In genomic region chr4:17323619-17324400, GRCh38 we compare ENCODE assay signal across 11 cellular contexts.
A peak's percentile ranks its signal among the peaks of the same experiment; 100 is the strongest.
DNase-seq lines count a peak whose midpoint lies in the region; TF ChIP-seq lines count a peak whose summit lies in the region.
"Had no signal": no experiment of that assay in that cellular context is flagged by ENCODE, and none has a peak within 500 bp of the region (broad histone marks: within the 10 kb centered on the region; RNA-seq: fewer than 3 reads in every experiment).

No MANE protein-coding gene starts in this region.

- H3K9me3 ChIP-seq in Caco-2 = no peaks in the 10 kb centered on the region

- H3K4me1 ChIP-seq in ACC112 (ENCODE audit: control insufficient read depth, insufficient read depth, low read length, unreplicated experiment) = no peaks in the 10 kb centered on the region
- no peaks in the 10 kb centered on the region for H3K4me1 ChIP-seq in Caco-2

- no peaks in the 10 kb centered on the region for H3K27me3 Mint-ChIP-seq in activated naive CD8-positive, alpha-beta T cell
- peaks cover 10% of the 10 kb centered on the region for H3K27me3 Mint-ChIP-seq in Caco-2 (ENCODE audit: insufficient read depth, unreplicated experiment)

- H3K4me3 ChIP-seq in ACC112 (ENCODE audit: low read depth, low read length) (0 out of 2 replicates have a peak overlapping the region, but pooled peaks have one; percentile 20), Caco-2 (ENCODE audit: low read depth, low read length) (no peak overlapping the region)

- no peak overlapping the region for H3K27ac ChIP-seq in ACC112 (ENCODE audit: low read depth, low read length)

- POLR2A ChIA-PET in Caco-2 (lab: Charles Lee) = interaction anchor here (0.5 kb wide), 1 partner anchor 159 kb away, joined by 3 read pairs; no protein-coding TSS in a partner anchor

- no peak for TF ChIP-seq CTCF in Caco-2 (IDR thresholded peaks at IDR 0.05; ENCODE audit: insufficient read depth in 1 of 2, low read depth in 1 of 2, low read length in 1 of 2, severe bottlenecking in 1 of 2, unreplicated experiment in 1 of 2)

- no peaks in the 10 kb centered on the region for H3K79me2 ChIP-seq in ACC112 (ENCODE audit: control insufficient read depth, insufficient read depth, low read length, unreplicated experiment)

- no peaks in the 10 kb centered on the region for H3K27me3 ChIP-seq in ACC112 (ENCODE audit: insufficient read depth, low read length)
- no peaks in the 10 kb centered on the region for H3K27me3 ChIP-seq in Caco-2 (replicated peaks; ENCODE audit: control insufficient read depth, insufficient read depth, low read length)

- BruUV-seq in Caco-2 (replicated peaks; lab: Mats Ljungman, UMichigan) = no TSS peak

- CTCF ChIA-PET in Caco-2 (lab: Charles Lee) = no interaction called here

- H3K9me3 Mint-ChIP-seq in activated naive CD8-positive, alpha-beta T cell (ENCODE audit: low read depth) = no peaks in the 10 kb centered on the region
- no peaks in the 10 kb centered on the region for H3K9me3 Mint-ChIP-seq in Caco-2 (ENCODE audit: unreplicated experiment)
- H3K9me3 Mint-ChIP-seq: mesothelial cell of epicardium had no signal

- DNase-seq in ELR (ENCODE audit: low read depth) (peak; percentile 10), left kidney (ENCODE audit: low read depth, low spot score) (peak; percentile 68), Caco-2 (no peak), pons (ENCODE audit: low spot score) (no peak), Kasumi-1 (lab: John Stamatoyannopoulos, UW) (no peak), NCI-H1436 treated with DMSO at 0.1 percent for 48 hours (lab: John Stamatoyannopoulos, UW) (no peak)
- DNase-seq: activated B cell treated with CpG ODN at 0.5 μM for 24 hours, NCI-H510A had no signal

- intact Hi-C loops in Caco-2 (cut with micrococcal nuclease; ENCODE audit: unreplicated experiment) = loop anchor here (1.0 to 10.0 kb wide), 5 partner anchors 149 to 1033 kb away; no protein-coding TSS in a partner anchor

- peak overlapping the region; percentile 65 for H3K4me3 Mint-ChIP-seq in activated naive CD8-positive, alpha-beta T cell
- H3K4me3 Mint-ChIP-seq in Caco-2 (ENCODE audit: unreplicated experiment) = no peak overlapping the region
- H3K4me3 Mint-ChIP-seq: activated B cell treated with CpG ODN at 0.5 μM for 24 hours, mesothelial cell of epicardium had no signal

- H2AFZ ChIP-seq in ACC112 (ENCODE audit: low read length, unreplicated experiment) = no peak overlapping the region

- H3K36me3 Mint-ChIP-seq in activated naive CD8-positive, alpha-beta T cell = peaks cover 3% of the 10 kb centered on the region
- H3K36me3 Mint-ChIP-seq in Caco-2 (ENCODE audit: insufficient read depth, unreplicated experiment) = no peaks in the 10 kb centered on the region
- H3K36me3 Mint-ChIP-seq: mesothelial cell of epicardium had no signal

- H3K4me1 Mint-ChIP-seq in activated naive CD8-positive, alpha-beta T cell (ENCODE audit: low read depth) = peaks cover 14% of the 10 kb centered on the region
- no peaks in the 10 kb centered on the region for H3K4me1 Mint-ChIP-seq in Caco-2 (ENCODE audit: low read depth, unreplicated experiment)
- H3K4me1 Mint-ChIP-seq: activated B cell treated with CpG ODN at 0.5 μM for 24 hours had no signal

- H3K27ac Mint-ChIP-seq in activated naive CD8-positive, alpha-beta T cell = peak overlapping the region; percentile 23
- no peak overlapping the region for H3K27ac Mint-ChIP-seq in Caco-2 (ENCODE audit: unreplicated experiment)
- H3K27ac Mint-ChIP-seq: activated B cell treated with CpG ODN at 0.5 μM for 24 hours, mesothelial cell of epicardium had no signal

- no peaks in the 10 kb centered on the region for H3K36me3 ChIP-seq in ACC112 (ENCODE audit: insufficient read depth, low read length)
- no peaks in the 10 kb centered on the region for H3K36me3 ChIP-seq in Caco-2 (ENCODE audit: control insufficient read depth, insufficient read depth, low read length)

Comparison
In these comparisons a context has a peak if more than half of its experiments do, and no peak if none do; other contexts are left out.
1. DNase-seq: peak in ELR (single experiment) and left kidney (single experiment); none in Caco-2 (0 of 2), pons (single experiment), Kasumi-1 (0 of 2) and NCI-H1436 treated with DMSO at 0.1 percent for 48 hours (single experiment).